ENCODE assay signal across 8 cellular contexts in genomic region chr10:16843252-16843870, GRCh38. TPM values are rescaled to one million over a fixed set of nuclear protein-coding genes. Genes with fewer than 3 reads are reported as not detected.
DNase-seq lines count a peak whose midpoint lies in the region; FAIRE-seq and TF ChIP-seq lines count a peak whose summit lies in the region.

No MANE protein-coding gene starts in this region.

- CTCF ChIA-PET in activated CD4-positive, alpha-beta memory T cell treated with anti-CD3 and anti-CD28 coated beads for 36 hours (lab: Charles Lee) = interaction anchor here (0.6 to 2.3 kb wide), 8 partner anchors 13 to 415 kb away, joined by 3 to 15 read pairs (median 4); partner anchors contain the start of gene RSU1

- no peaks in the 10 kb centered on the region for H3K4me1 ChIP-seq in KMS-11 (ENCODE audit: low read depth, poor library complexity, severe bottlenecking)
- no peaks in the 10 kb centered on the region for H3K4me1 ChIP-seq in neural progenitor cell

- H3K27ac ChIP-seq in KMS-11 = no peak overlapping the region
- no peak overlapping the region for H3K27ac ChIP-seq in SK-N-MC
- H3K27ac ChIP-seq in neural progenitor cell = no peak overlapping the region

- H3K9me3 ChIP-seq in SK-N-MC (ENCODE audit: low read depth, low read length) = no peaks in the 10 kb centered on the region
- H3K9me3 ChIP-seq in neural progenitor cell (ENCODE audit: low read depth) = no peaks in the 10 kb centered on the region

- H3F3A ChIP-seq in neural progenitor cell (ENCODE audit: low read depth) = no peaks in the 10 kb centered on the region

- no peak for TF ChIP-seq POLR2A in GM12892 (IDR thresholded peaks at IDR 0.05; ENCODE audit: low read depth, low read length)

- no peak overlapping the region for H3K4me3 ChIP-seq in GM12875 (ENCODE audit: low read depth, low read length)
- no peak overlapping the region for H3K4me3 ChIP-seq in KMS-11 (IDR thresholded peaks at IDR 0.05; ENCODE audit: insufficient read depth, low read depth, low read length)
- H3K4me3 ChIP-seq in SK-N-MC = no peak overlapping the region
- H3K4me3 ChIP-seq in neural progenitor cell = no peak overlapping the region

- H3K36me3 ChIP-seq in KMS-11 (ENCODE audit: insufficient read depth) (no peaks in the 10 kb centered on the region), SK-N-MC (ENCODE audit: insufficient read depth, low read length) (no peaks in the 10 kb centered on the region), neural progenitor cell (no peaks in the 10 kb centered on the region)

- H3K27ac Mint-ChIP-seq in neural progenitor cell = no peak overlapping the region
- H3K27ac Mint-ChIP-seq in activated CD4-positive, alpha-beta memory T cell treated with anti-CD3 and anti-CD28 coated beads for 36 hours = no peak overlapping the region

- H3K9me3 Mint-ChIP-seq in neural progenitor cell = no peaks in the 10 kb centered on the region
- H3K9me3 Mint-ChIP-seq in activated CD4-positive, alpha-beta memory T cell treated with anti-CD3 and anti-CD28 coated beads for 36 hours = no peaks in the 10 kb centered on the region

- H2AFZ ChIP-seq in KMS-11 (ENCODE audit: low read depth) = no peak overlapping the region
- H2AFZ ChIP-seq in neural progenitor cell (replicated peaks) = no peak overlapping the region

- no peak for FAIRE-seq in GM12892 (lab: Jason Lieb, UNC)

- peaks cover 2% of the 10 kb centered on the region for H3K27me3 Mint-ChIP-seq in neural progenitor cell (ENCODE audit: insufficient read depth, low read depth)
- no peaks in the 10 kb centered on the region for H3K27me3 Mint-ChIP-seq in activated CD4-positive, alpha-beta memory T cell treated with anti-CD3 and anti-CD28 coated beads for 36 hours

- H3K4me2 ChIP-seq in KMS-11 = no peak overlapping the region
- no peak overlapping the region for H3K4me2 ChIP-seq in neural progenitor cell

- H4K20me1 ChIP-seq in KMS-11 (ENCODE audit: insufficient read depth) (no peaks in the 10 kb centered on the region), neural progenitor cell (ENCODE audit: low read depth) (no peaks in the 10 kb centered on the region)

- no peak overlapping the region for H3K9ac ChIP-seq in KMS-11
- no peak overlapping the region for H3K9ac ChIP-seq in SK-N-MC (ENCODE audit: insufficient read length)
- no peak overlapping the region for H3K9ac ChIP-seq in neural progenitor cell

- DNase-seq in AML-193 (lab: John Stamatoyannopoulos, UW) (peak; percentile 58 to 65), SK-N-MC (ENCODE audit: low read depth, low spot score) (peak; percentile 45), fibroblast of gingiva (ENCODE audit: low read depth) (peak; percentile 79), neural progenitor cell (ENCODE audit: low spot score) (peak; percentile 87), GM12892 (ENCODE audit: insufficient read length) (no peak)
- DNase-seq in activated CD4-positive, alpha-beta memory T cell treated with anti-CD3 and anti-CD28 coated beads for 36 hours = no peak

- intact Hi-C loops in activated CD4-positive, alpha-beta memory T cell treated with anti-CD3 and anti-CD28 coated beads for 36 hours (cut with micrococcal nuclease) = loop anchor here (1.0 to 5.0 kb wide), 5 partner anchors 183 to 587 kb away; no protein-coding TSS in a partner anchor

- H3K79me2 ChIP-seq in KMS-11 (ENCODE audit: insufficient read depth, low read depth) (no peaks in the 10 kb centered on the region), neural progenitor cell (ENCODE audit: low read depth) (no peaks in the 10 kb centered on the region)

- no peaks in the 10 kb centered on the region for H3K36me3 Mint-ChIP-seq in neural progenitor cell
- no peaks in the 10 kb centered on the region for H3K36me3 Mint-ChIP-seq in activated CD4-positive, alpha-beta memory T cell treated with anti-CD3 and anti-CD28 coated beads for 36 hours

- TF ChIP-seq CTCF in GM12875 (IDR thresholded peaks at IDR 0.05; ENCODE audit: borderline replicate concordance, insufficient read depth, low read depth, low read length) = 0 out of 2 replicates have a peak, but pooled peaks have one; percentile 5
- TF ChIP-seq CTCF in KMS-11 (conservative IDR thresholded peaks at IDR 0.05; ENCODE audit: low read depth, low read length) = peak; percentile 83
- TF ChIP-seq CTCF in neural progenitor cell (IDR thresholded peaks at IDR 0.05) = peak; percentile 73

- no peak overlapping the region for H3K4me3 Mint-ChIP-seq in neural progenitor cell
- H3K4me3 Mint-ChIP-seq in activated CD4-positive, alpha-beta memory T cell treated with anti-CD3 and anti-CD28 coated beads for 36 hours = no peak overlapping the region

- H3K27me3 ChIP-seq in KMS-11 (ENCODE audit: insufficient read depth, low read depth) (no peaks in the 10 kb centered on the region), neural progenitor cell (no peaks in the 10 kb centered on the region)

- peaks cover 13% of the 10 kb centered on the region for H3K4me1 Mint-ChIP-seq in neural progenitor cell
- peaks cover 4% of the 10 kb centered on the region for H3K4me1 Mint-ChIP-seq in activated CD4-positive, alpha-beta memory T cell treated with anti-CD3 and anti-CD28 coated beads for 36 hours (ENCODE audit: low read depth)

- POLR2A ChIA-PET in activated CD4-positive, alpha-beta memory T cell treated with anti-CD3 and anti-CD28 coated beads for 36 hours (lab: Charles Lee) = no interaction called here

RNA-seq across cellular contexts. Expression of gene RSU1, which starts 26.1 kb away (rescaled TPM):
- total RNA-seq in neural progenitor cell (ENCODE audit: low replicate concordance) = 9.6 and 18.5 TPM in 2 replicates
- 10 to 100 TPM; 60.6 to 61.9 TPM for total RNA-seq in activated CD4-positive, alpha-beta memory T cell treated with anti-CD3 and anti-CD28 coated beads for 36 hours
- polyA plus RNA-seq in GM12892 (2012; ENCODE audit: missing spikeins) = 47.0 TPM

Comparison
In these comparisons a context has a peak if more than half of its experiments do, and no peak if none do; other contexts are left out.
1. DNase-seq: peak in AML-193 (2 of 2), SK-N-MC (single experiment), fibroblast of gingiva (single experiment) and neural progenitor cell (single experiment); none in activated CD4-positive, alpha-beta memory T cell treated with anti-CD3 and anti-CD28 coated beads for 36 hours (single experiment) and GM12892 (single experiment).
2. CTCF ChIP-seq: peak in every context shown above with its lines; median percentile 83 in KMS-11; 73 in neural progenitor cell; 5 in GM12875.